Comparison of ENCODE assay signal across 9 cellular contexts in the genomic region with DNA sequence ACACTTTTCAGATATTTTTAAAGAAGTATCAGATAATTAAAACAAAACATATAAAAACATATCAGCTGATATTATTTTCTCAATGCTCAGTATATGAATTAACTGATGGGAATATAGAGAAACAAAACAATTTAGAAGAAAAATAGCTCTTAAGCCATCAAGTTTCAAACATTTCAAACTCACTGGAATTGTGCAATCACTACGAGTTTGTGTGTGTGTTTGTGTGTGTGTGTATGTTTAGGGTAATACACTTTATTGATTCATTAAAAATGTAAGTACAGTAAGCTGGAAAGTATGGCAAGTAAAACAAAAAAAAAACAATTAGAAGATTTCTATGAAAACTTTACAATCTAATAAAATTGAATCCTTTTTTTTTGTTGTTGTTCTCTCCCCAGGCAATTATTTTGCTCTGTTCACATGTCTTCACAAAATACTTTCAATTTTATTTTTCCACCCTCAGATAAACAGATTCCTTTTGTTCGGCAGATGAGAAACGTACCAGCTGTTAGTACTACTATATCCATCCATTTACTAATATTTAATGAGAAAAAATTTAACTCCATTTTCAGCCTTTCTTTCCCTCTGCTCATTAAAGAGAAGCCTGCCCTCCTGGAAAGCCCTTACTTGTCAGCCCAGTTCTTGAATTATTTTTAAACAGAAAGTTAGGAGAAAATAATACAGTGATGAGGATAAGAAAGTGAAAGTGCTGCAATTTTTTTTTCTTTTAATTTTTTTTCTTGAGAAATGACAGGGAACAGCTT.
DNase-seq lines count a peak whose midpoint lies in the region; ATAC-seq, FAIRE-seq and TF ChIP-seq lines count a peak whose summit lies in the region.
"Had no signal": no experiment of that assay in that cellular context is flagged by ENCODE, and none has a peak within 500 bp of the region (broad histone marks: within the 10 kb centered on the region; RNA-seq: fewer than 3 reads in every experiment).

No MANE protein-coding gene starts in this region.

- no peaks in the 10 kb centered on the region for H4K20me1 ChIP-seq in DOHH2 (ENCODE audit: control insufficient read depth, insufficient read depth, low read depth, low read length)

- H3K4me1 ChIP-seq in DOHH2 (ENCODE audit: control insufficient read depth, low read length): peaks cover 90% of the 10 kb centered on the region

- no peaks in the 10 kb centered on the region for H3K9me3 ChIP-seq in DOHH2 (ENCODE audit: control insufficient read depth, insufficient read depth, low read length)

- ATAC-seq in HG03354 (IDR thresholded peaks at IDR 0.05; ENCODE audit: poor library complexity, severe bottlenecking, unreplicated experiment): no peak
- ATAC-seq in HG03159 (IDR thresholded peaks at IDR 0.05; ENCODE audit: unreplicated experiment): no peak
- ATAC-seq: HCT116 had no signal

- no peaks in the 10 kb centered on the region for H3K27me3 ChIP-seq in DOHH2 (ENCODE audit: control insufficient read depth, low read length)

- peak overlapping the region; percentile 84 for H3K4me2 ChIP-seq in DOHH2 (ENCODE audit: low read length)

- H3K27ac ChIP-seq in DOHH2 (ENCODE audit: low read depth, low read length): peak overlapping the region; percentile 97

- no peaks in the 10 kb centered on the region for H3K9me2 ChIP-seq in DOHH2 (replicated peaks; ENCODE audit: control insufficient read depth, low read length)

- FAIRE-seq in HTR-8/SVneo (lab: Jason Lieb, UNC): no peak

- TF ChIP-seq CTCF in DOHH2 (IDR thresholded peaks at IDR 0.05; ENCODE audit: low read depth, low read length, poor library complexity, severe bottlenecking): no peak
- no peak for TF ChIP-seq CTCF in epithelial cell of esophagus (IDR thresholded peaks at IDR 0.05; ENCODE audit: insufficient read depth, low read depth, low read length, missing control alignments)

- peak overlapping the region; percentile 70 for H3K4me3 ChIP-seq in DOHH2 (ENCODE audit: low read length)
- peak overlapping the region; percentile 17 for H3K4me3 ChIP-seq in epithelial cell of esophagus (ENCODE audit: low read length)

- H3F3A ChIP-seq in DOHH2 (ENCODE audit: control insufficient read depth, insufficient read depth): peaks cover 24% of the 10 kb centered on the region

- peak; percentile 58 for DNase-seq in OCI-M1 (lab: John Stamatoyannopoulos, UW)
- DNase-seq in epithelial cell of esophagus (ENCODE audit: low read depth): peak; percentile 52
- DNase-seq in retina: peak; percentile 47
- no peak for DNase-seq in HTR-8/SVneo (ENCODE audit: insufficient read length, low spot score)
- DNase-seq in glomerular visceral epithelial cell (ENCODE audit: extremely low spot score): no peak

- peaks cover 80% of the 10 kb centered on the region for H3K79me2 ChIP-seq in DOHH2 (ENCODE audit: control insufficient read depth, low read length)

- H3K36me3 ChIP-seq in DOHH2 (ENCODE audit: control insufficient read depth, low read length): peaks cover 22% of the 10 kb centered on the region

Comparison
In these comparisons a context has a peak if more than half of its experiments do, and no peak if none do; other contexts are left out.
1. DNase-seq: peak in OCI-M1 (single experiment), epithelial cell of esophagus (single experiment) and retina (single experiment); none in HTR-8/SVneo (single experiment) and glomerular visceral epithelial cell (single experiment).